ENCODE assay signal across 9 cellular contexts in genomic region chr20:11843289-11843688, GRCh38.
"Had no signal": no experiment of that assay in that cellular context is flagged by ENCODE, and none has a peak within 500 bp of the region (broad histone marks: within the 10 kb centered on the region; RNA-seq: fewer than 3 reads in every experiment).

No MANE protein-coding gene starts in this region.

- H3K4me3 Mint-ChIP-seq: GM23338, H9, IgD-negative memory B cell had no signal

- H3K27ac ChIP-seq: HL-60, KMS-11 had no signal

- H3K9me3 Mint-ChIP-seq: GM23338, H9 had no signal

- H3K4me2 ChIP-seq: GM23338, KMS-11 had no signal

- FAIRE-seq: H1, H54 had no signal

- H3K9ac ChIP-seq: KMS-11 had no signal

- H3K27me3 Mint-ChIP-seq: IgD-negative memory B cell had no signal

- H3K4me3 ChIP-seq: GM23338 had no signal

- H3K36me3 Mint-ChIP-seq: IgD-negative memory B cell had no signal

- H3K4me1 Mint-ChIP-seq: GM23338, H9, IgD-negative memory B cell had no signal

- H3K27ac Mint-ChIP-seq: GM23338, H9, IgD-negative memory B cell had no signal

- H2AFZ ChIP-seq: GM23338 had no signal

- ATAC-seq: GM23338 had no signal

- DNase-seq: H9, HCEC 1CT, KBM-7 had no signal
